In the genomic region with DNA sequence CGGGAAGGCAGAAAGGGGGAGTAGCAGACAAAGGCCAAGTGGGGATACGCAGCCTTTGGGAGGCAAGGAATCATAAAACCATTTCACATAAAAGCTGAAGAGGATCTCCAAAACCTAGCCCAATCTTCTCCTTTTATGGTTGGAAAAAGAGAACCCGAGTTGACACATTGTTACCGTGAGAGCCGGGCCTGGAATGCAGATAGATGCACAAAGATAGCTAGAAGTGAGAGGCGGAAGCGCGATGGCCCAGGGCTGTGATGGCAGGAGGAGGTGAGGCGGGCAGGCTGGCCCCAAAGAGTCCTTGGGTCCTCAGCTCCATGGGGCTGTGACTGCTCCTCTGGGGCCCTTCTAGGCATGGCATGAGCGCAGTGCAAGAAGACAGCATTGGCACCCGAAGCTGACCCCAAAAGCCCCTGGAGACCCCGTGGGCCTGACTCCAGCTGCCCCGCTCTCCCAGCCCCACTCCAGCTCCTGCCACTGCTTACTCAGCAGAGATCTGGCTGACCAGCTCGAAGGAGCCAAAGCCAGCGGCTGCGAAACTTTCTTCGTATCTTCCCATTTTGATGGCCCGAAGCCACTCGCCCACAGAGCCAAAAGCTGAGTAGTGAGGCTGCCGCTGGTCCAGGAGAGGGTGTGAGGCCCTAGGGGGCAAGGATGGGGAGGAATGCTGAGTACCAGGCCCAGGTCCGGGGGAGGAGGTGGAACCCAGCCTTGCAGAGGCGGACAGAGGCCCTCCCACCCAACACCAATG, we compare ENCODE assay signal across 22 cellular contexts. TPM values are rescaled to one million over a fixed set of nuclear protein-coding genes. Genes with fewer than 3 reads are reported as not detected.
A peak's percentile ranks its signal among the peaks of the same experiment; 100 is the strongest.
DNase-seq lines count a peak whose midpoint lies in the region; ATAC-seq, FAIRE-seq and TF ChIP-seq lines count a peak whose summit lies in the region.
"Had no signal": no experiment of that assay in that cellular context is flagged by ENCODE, and none has a peak within 500 bp of the region (broad histone marks: within the 10 kb centered on the region; RNA-seq: fewer than 3 reads in every experiment).

No MANE protein-coding gene starts in this region.

- H3K18ac ChIP-seq in H9 (ENCODE audit: insufficient read length, low read depth, low read length) = no peak overlapping the region

- TF ChIP-seq CTCF in 22Rv1 (IDR thresholded peaks at IDR 0.05) (no peak), H9 (conservative IDR thresholded peaks at IDR 0.05) (no peak), endothelial cell (IDR thresholded peaks at IDR 0.05; ENCODE audit: unreplicated experiment) (no peak), osteocyte (IDR thresholded peaks at IDR 0.05) (no peak), mucosa of descending colon (IDR thresholded peaks at IDR 0.05) (no peak)

- no CpG with 5 or more reads among the region's 22 CpGs for WGBS in H9 (ENCODE audit: extremely low coverage, insufficient read length, low lambda C conversion rate)
- WGBS in small intestine, 3 donors = 90 to 92% (median 90%) methylated on average over 22 of the region's 22 CpGs

- H3K4ac ChIP-seq in H9 (ENCODE audit: low read depth, low read length) = no peak overlapping the region

- peaks cover 53 to 85% (median 68%) of the 10 kb centered on the region in 3 experiments; a peak in 6 of 7 replicates for H3K36me3 Mint-ChIP-seq in H9 (ENCODE audit: insufficient read depth in 1 of 3, low read depth in 3 of 3)
- H3K36me3 Mint-ChIP-seq in endothelial cell (ENCODE audit: low read depth, unreplicated experiment) = peaks cover 68% of the 10 kb centered on the region
- H3K36me3 Mint-ChIP-seq in osteocyte (ENCODE audit: unreplicated experiment) = peaks cover 35% of the 10 kb centered on the region
- H3K36me3 Mint-ChIP-seq: activated CD4-positive, alpha-beta memory T cell treated with anti-CD3 and anti-CD28 coated beads for 36 hours; immature natural killer cell had no signal

- H3K4me3 ChIP-seq in small intestine (ENCODE audit: low read depth in 1 of 2, low read length in 2 of 2) (no peak overlapping the region), mucosa of descending colon (no peak overlapping the region)
- H3K4me3 ChIP-seq: left lung had no signal

- no peak overlapping the region for H2BK15ac ChIP-seq in H9 (ENCODE audit: low read depth, low read length)

- H3K4me1 ChIP-seq in H9 (ENCODE audit: insufficient read depth, low read length) = no peaks in the 10 kb centered on the region
- peaks cover 2 to 4% of the 10 kb centered on the region in 2 donors for H3K4me1 ChIP-seq in small intestine (ENCODE audit: control insufficient read depth in 2 of 2, insufficient read depth in 1 of 2, low read depth in 1 of 2, low read length in 1 of 2)
- peaks cover 34% of the 10 kb centered on the region for H3K4me1 ChIP-seq in mucosa of descending colon (ENCODE audit: low read depth)

- H3K9me3 Mint-ChIP-seq in H9 = no peaks in the 10 kb centered on the region
- no peaks in the 10 kb centered on the region for H3K9me3 Mint-ChIP-seq in endothelial cell (ENCODE audit: unreplicated experiment)
- H3K9me3 Mint-ChIP-seq in osteocyte (ENCODE audit: unreplicated experiment) = no peaks in the 10 kb centered on the region
- H3K9me3 Mint-ChIP-seq: activated CD4-positive, alpha-beta memory T cell treated with anti-CD3 and anti-CD28 coated beads for 36 hours; immature natural killer cell had no signal

- H4K20me1 ChIP-seq in H9 (ENCODE audit: control insufficient read depth, insufficient read depth, insufficient read length) = no peaks in the 10 kb centered on the region

- no peak for DNase-seq in H9
- no peak for DNase-seq in endothelial cell (ENCODE audit: low spot score)
- DNase-seq in osteocyte (ENCODE audit: extremely low spot score, unreplicated experiment) = no peak
- DNase-seq in small intestine = no peak
- no peak for DNase-seq in mucosa of descending colon
- no peak for DNase-seq in T-helper 1 cell
- DNase-seq: activated CD4-positive, alpha-beta memory T cell treated with anti-CD3 and anti-CD28 coated beads for 36 hours; activated CD4-positive, CD25-positive, alpha-beta regulatory T cell; activated effector memory CD4-positive, alpha-beta T cell treated with anti-CD3 and anti-CD28 coated beads, Interleukin-2, amount 50 U/mL, for 16 hours; cortex of kidney; immature natural killer cell; KBM-7; left lung; NCI-H146; NCI-H524 treated with DMSO at 0.1 percent for 48 hours; nucleus accumbens; T-helper 9 cell had no signal

- H3K27me3 Mint-ChIP-seq in H9 (ENCODE audit: low read depth) = no peaks in the 10 kb centered on the region; the same call in none of the 2 replicates
- peaks cover 28% of the 10 kb centered on the region for H3K27me3 Mint-ChIP-seq in endothelial cell (ENCODE audit: unreplicated experiment)
- no peaks in the 10 kb centered on the region for H3K27me3 Mint-ChIP-seq in osteocyte (ENCODE audit: unreplicated experiment)

- H2AK5ac ChIP-seq in H9 (ENCODE audit: insufficient read length, low read length) = no peak overlapping the region

- H3K27ac ChIP-seq in 22Rv1 (peak overlapping the region; percentile 79), H9 (ENCODE audit: insufficient read length, low read depth, low read length) (no peak overlapping the region), small intestine (ENCODE audit: low read depth in 1 of 2, low read length in 1 of 2) (no peak overlapping the region)

- no peak overlapping the region for H3K56ac ChIP-seq in H9 (ENCODE audit: insufficient read length, low read depth, low read length)

- no peak overlapping the region for H3K23ac ChIP-seq in H9 (ENCODE audit: insufficient read length, low read depth, low read length)

- no peak overlapping the region for H4K8ac ChIP-seq in H9 (replicated peaks; ENCODE audit: insufficient read length, low read depth, low read length)

- H3K9me3 ChIP-seq in H9 (ENCODE audit: control insufficient read depth, low read depth, low read length) (no peaks in the 10 kb centered on the region), small intestine (ENCODE audit: control insufficient read depth, low read depth) (no peaks in the 10 kb centered on the region), mucosa of descending colon (no peaks in the 10 kb centered on the region)
- H3K9me3 ChIP-seq: left lung had no signal

- ATAC-seq in HG03045 (IDR thresholded peaks at IDR 0.05; ENCODE audit: unreplicated experiment) = no peak
- no peak for ATAC-seq in mucosa of descending colon
- ATAC-seq: left lung, right cardiac atrium had no signal

- no peaks in the 10 kb centered on the region for H3K23me2 ChIP-seq in H9 (ENCODE audit: insufficient read length, low read depth, low read length, poor library complexity, severe bottlenecking)

- H3K36me3 ChIP-seq in small intestine (ENCODE audit: control insufficient read depth in 2 of 2, insufficient read depth in 2 of 2, low read length in 2 of 2) = peaks cover 2 to 3% of the 10 kb centered on the region in 2 donors
- H3K36me3 ChIP-seq in mucosa of descending colon (ENCODE audit: low read depth) = no peaks in the 10 kb centered on the region

- intact Hi-C loops in mucosa of descending colon (cut with DNase I, micrococcal nuclease) = loop anchor here in 1 of 2 donors (5.0 kb wide), 1 partner anchor 47 kb away; the partner anchor contains the start of gene SLC12A9

- no peak overlapping the region for H3K9ac ChIP-seq in H9 (ENCODE audit: extremely low read depth, insufficient read length, low read length)

- H2AFZ ChIP-seq in H9 (ENCODE audit: low read length) = no peak overlapping the region

- H3K4me3 Mint-ChIP-seq in H9 (no peak overlapping the region; a peak in 1 of 5 replicates), endothelial cell (ENCODE audit: unreplicated experiment) (peak overlapping the region; percentile 86), osteocyte (ENCODE audit: unreplicated experiment) (no peak overlapping the region)
- H3K4me3 Mint-ChIP-seq: activated CD4-positive, alpha-beta memory T cell treated with anti-CD3 and anti-CD28 coated beads for 36 hours; immature natural killer cell had no signal

- no peak overlapping the region for H3K14ac ChIP-seq in H9 (ENCODE audit: insufficient read depth, low read length)

- H2BK20ac ChIP-seq in H9 (ENCODE audit: low read depth, low read length, poor library complexity, severe bottlenecking) = no peak overlapping the region

- H2BK120ac ChIP-seq in H9 (ENCODE audit: low read depth, low read length, poor library complexity, severe bottlenecking) = no peak overlapping the region

- no peak overlapping the region for H3K4me2 ChIP-seq in H9 (ENCODE audit: insufficient read depth, insufficient read length, low read length)

- no peak for FAIRE-seq in small intestine (lab: Jason Lieb, UNC)
- FAIRE-seq: H54, RCC 7860 had no signal

- H3K27ac Mint-ChIP-seq in H9 (peak overlapping the region in 2 of 3 experiments; percentile 44 to 49; a peak in 3 of 7 replicates), endothelial cell (ENCODE audit: unreplicated experiment) (peak overlapping the region; percentile 88), osteocyte (ENCODE audit: unreplicated experiment) (peak overlapping the region; percentile 70)
- H3K27ac Mint-ChIP-seq: activated CD4-positive, alpha-beta memory T cell treated with anti-CD3 and anti-CD28 coated beads for 36 hours; immature natural killer cell had no signal

- H3K4me1 Mint-ChIP-seq in H9 = peaks cover 14 to 15% of the 10 kb centered on the region in 2 experiments; a peak in 3 of 4 replicates
- H3K4me1 Mint-ChIP-seq in endothelial cell (ENCODE audit: unreplicated experiment) = peaks cover 39% of the 10 kb centered on the region
- peaks cover 43% of the 10 kb centered on the region for H3K4me1 Mint-ChIP-seq in osteocyte (ENCODE audit: unreplicated experiment)

- H3K79me1 ChIP-seq in H9 (ENCODE audit: insufficient read depth, low read depth, low read length, poor library complexity, severe bottlenecking) = no peaks in the 10 kb centered on the region

- no peak overlapping the region for H4K91ac ChIP-seq in H9 (ENCODE audit: insufficient read length, low read depth, low read length)

- no peak overlapping the region for H2BK12ac ChIP-seq in H9 (ENCODE audit: insufficient read length, low read depth, low read length)

- no peak overlapping the region for H4K5ac ChIP-seq in H9 (ENCODE audit: insufficient read length, low read depth, low read length)

- no peaks in the 10 kb centered on the region for H3K79me2 ChIP-seq in H9 (ENCODE audit: insufficient read depth, low read length)

- H2BK5ac ChIP-seq in H9 (ENCODE audit: insufficient read length, low read length) = no peak overlapping the region

- H3K27me3 ChIP-seq in H9 (ENCODE audit: insufficient read depth, low read length) = no peaks in the 10 kb centered on the region
- no peaks in the 10 kb centered on the region for H3K27me3 ChIP-seq in small intestine (ENCODE audit: control insufficient read depth in 2 of 2, insufficient read depth in 2 of 2, low read length in 2 of 2)
- H3K27me3 ChIP-seq: left lung had no signal

- H3T11ph ChIP-seq in H9 (ENCODE audit: low read length) = no peak overlapping the region

RNA-seq across cellular contexts. Expression of gene EPHB4, which starts 22.5 kb away (rescaled TPM):
- total RNA-seq in H9 (2021) (132 and 135 TPM in 2 replicates), endothelial cell (ENCODE audit: unreplicated experiment) (288 TPM), osteocyte (88.9 and 91.9 TPM in 2 replicates), mucosa of descending colon (10 to 100 TPM; 31.2 to 42.4 (median 38.9) TPM)
- polyA plus RNA-seq in small intestine = 10 to 100 TPM in 1 of 3 donors, 1 to 10 TPM in 2; 1.3 to 53.9 (median 2.7) TPM

RNA-seq across cellular contexts. Expression of gene SLC12A9, which starts 47.7 kb away (rescaled TPM):
- total RNA-seq in H9 (2021) = 42.3 and 43.0 TPM in 2 replicates
- total RNA-seq in endothelial cell (ENCODE audit: unreplicated experiment) = 60.5 TPM
- 32.1 and 32.4 TPM in 2 replicates for total RNA-seq in osteocyte
- polyA plus RNA-seq in small intestine = 10 to 100 TPM; 10.5 to 28.8 (median 12.7) TPM
- total RNA-seq in mucosa of descending colon = 10 to 100 TPM; 27.9 to 34.0 (median 33.5) TPM
